ENCODE assay signal across 8 cellular contexts in the genomic region with DNA sequence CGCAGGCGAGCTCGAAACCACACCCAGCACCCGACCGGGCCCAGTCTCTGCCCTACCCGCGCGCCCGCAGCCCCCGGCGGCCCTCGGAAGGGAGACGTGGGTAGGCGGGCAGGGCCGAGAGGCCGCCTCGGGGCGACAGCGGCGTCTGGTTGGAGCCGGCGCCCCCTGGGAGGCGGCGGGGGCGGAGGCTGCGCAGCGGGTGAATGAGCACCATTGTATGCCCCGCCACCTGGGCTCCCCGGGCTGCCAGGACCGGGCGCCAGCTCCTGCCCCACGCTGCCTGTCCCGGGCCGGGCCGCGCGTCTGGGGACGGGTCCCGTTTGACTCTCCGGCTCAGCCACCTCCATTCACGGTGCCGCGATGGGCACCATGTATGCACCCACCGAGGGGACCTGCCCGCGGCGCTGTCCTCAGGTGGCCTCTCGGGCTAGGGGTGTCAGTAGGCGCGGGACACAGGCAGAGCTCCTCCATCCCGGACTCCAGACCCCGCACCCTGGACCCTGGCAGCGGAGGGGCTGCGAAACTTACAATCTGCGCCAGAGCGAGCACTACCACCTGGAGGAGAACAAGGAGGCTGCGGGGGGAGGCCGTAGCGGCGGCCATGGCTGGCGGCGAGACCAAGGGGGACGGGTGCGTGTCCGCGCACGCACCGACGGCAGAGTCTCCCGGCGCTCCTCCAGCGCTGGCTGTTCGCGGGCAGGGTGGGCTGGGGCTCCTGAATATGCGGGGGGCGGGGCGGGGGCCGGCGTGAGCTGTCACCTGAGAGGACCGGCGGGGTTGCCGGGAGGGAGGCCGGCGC. TPM values are rescaled to one million over a fixed set of nuclear protein-coding genes. Genes with fewer than 3 reads are reported as not detected.
A peak's percentile ranks its signal among the peaks of the same experiment; 100 is the strongest.
DNase-seq lines count a peak whose midpoint lies in the region; ATAC-seq, FAIRE-seq and TF ChIP-seq lines count a peak whose summit lies in the region.

A gene (minus strand): TSS at position 692 of the 799 bp plus-strand sequence. CDS start 89 bp downstream, at position 603.

- peak; percentile 55 for DNase-seq in GM12892 (ENCODE audit: insufficient read length)
- peak; percentile 92 for DNase-seq in NCI-H748 treated with DMSO at 0.1 percent for 48 hours (lab: John Stamatoyannopoulos, UW)
- DNase-seq in activated T-cell treated with anti-CD3 and anti-CD28 coated beads, Interleukin-2, amount 50 U/mL, for 72 hours, result peak; percentile 80 to 82
- peak; percentile 7 for DNase-seq in fibroblast of villous mesenchyme (ENCODE audit: low read depth)
- peak; percentile 44 for DNase-seq in neural crest cell (ENCODE audit: low read depth, low spot score)
- peak in 1 of 2 donors; percentile 78 for DNase-seq in suprapubic skin (ENCODE audit: low spot score in 2 of 2)

- H3K4me1 ChIP-seq in suprapubic skin, result peaks cover 28% of the 10 kb centered on the region

- TF ChIP-seq CTCF in fibroblast of villous mesenchyme (IDR thresholded peaks at IDR 0.05; ENCODE audit: insufficient read depth, low read depth, low read length) (no peak), neural crest cell (conservative IDR thresholded peaks at IDR 0.05) (peak; percentile 11), suprapubic skin (IDR thresholded peaks at IDR 0.05) (no peak)

- no peaks in the 10 kb centered on the region for H3K36me3 ChIP-seq in suprapubic skin

- no peaks in the 10 kb centered on the region for H3K9me3 ChIP-seq in suprapubic skin

- no peak for TF ChIP-seq POLR2A in GM12892 (IDR thresholded peaks at IDR 0.05; ENCODE audit: low read depth, low read length)
- TF ChIP-seq POLR2A in suprapubic skin (IDR thresholded peaks at IDR 0.05), result no peak

- no peaks in the 10 kb centered on the region for H3K36me3 Mint-ChIP-seq in activated T-cell treated with anti-CD3 and anti-CD28 coated beads, Interleukin-2, amount 50 U/mL, for 72 hours (ENCODE audit: insufficient read depth in 2 of 2)
- no peaks in the 10 kb centered on the region for H3K36me3 Mint-ChIP-seq in neural crest cell (ENCODE audit: low read depth)

- H3K27ac Mint-ChIP-seq in activated T-cell treated with anti-CD3 and anti-CD28 coated beads, Interleukin-2, amount 50 U/mL, for 72 hours, result no peak within 1 kb of the TSS
- peak within 1 kb of the TSS; percentile 35 for H3K27ac Mint-ChIP-seq in neural crest cell (ENCODE audit: unreplicated experiment)

- FAIRE-seq in GM12892 (lab: Jason Lieb, UNC), result peak; percentile 42

- peaks cover 62% of the 10 kb centered on the region for H3K4me1 Mint-ChIP-seq in activated T-cell treated with anti-CD3 and anti-CD28 coated beads, Interleukin-2, amount 50 U/mL, for 72 hours (ENCODE audit: low read depth)
- H3K4me1 Mint-ChIP-seq in neural crest cell, result peaks cover 31% of the 10 kb centered on the region

- peaks cover 25% of the 10 kb centered on the region for H3K27me3 ChIP-seq in suprapubic skin

- peak; percentile 71 to 74 for ATAC-seq in activated T-cell treated with anti-CD3 and anti-CD28 coated beads, Interleukin-2, amount 50 U/mL, for 72 hours (replicated peaks in 1 of 2)
- ATAC-seq in HG03196 (IDR thresholded peaks at IDR 0.05; ENCODE audit: unreplicated experiment) (no peak), HG03175 (IDR thresholded peaks at IDR 0.05; ENCODE audit: unreplicated experiment) (no peak)

- H3K4me3 Mint-ChIP-seq in activated T-cell treated with anti-CD3 and anti-CD28 coated beads, Interleukin-2, amount 50 U/mL, for 72 hours, result peak within 1 kb of the TSS; percentile 90 to 93
- H3K4me3 Mint-ChIP-seq in neural crest cell, result peak within 1 kb of the TSS; percentile 88

- H3K27me3 Mint-ChIP-seq in activated T-cell treated with anti-CD3 and anti-CD28 coated beads, Interleukin-2, amount 50 U/mL, for 72 hours (ENCODE audit: low read depth), result peaks cover 21% of the 10 kb centered on the region
- peaks cover 50% of the 10 kb centered on the region for H3K27me3 Mint-ChIP-seq in neural crest cell (ENCODE audit: low read depth)

- H3K9me3 Mint-ChIP-seq in activated T-cell treated with anti-CD3 and anti-CD28 coated beads, Interleukin-2, amount 50 U/mL, for 72 hours, result no peaks in the 10 kb centered on the region
- H3K9me3 Mint-ChIP-seq in neural crest cell, result no peaks in the 10 kb centered on the region

- peak within 1 kb of the TSS; percentile 35 for H3K27ac ChIP-seq in suprapubic skin

- TF ChIP-seq EP300 in suprapubic skin (IDR thresholded peaks at IDR 0.05), result no peak

- 3% methylated on average over 31 of the region's 84 CpGs for WGBS in suprapubic skin

- H3K4me3 ChIP-seq in fibroblast of villous mesenchyme (ENCODE audit: low read depth, low read length), result peak within 1 kb of the TSS; percentile 46
- H3K4me3 ChIP-seq in suprapubic skin, result peak within 1 kb of the TSS; percentile 44

RNA-seq across cellular contexts. Expression of the gene that starts here (rescaled TPM):
- polyA plus RNA-seq in GM12892 (2012; ENCODE audit: missing spikeins), result 19.1 TPM
- 10 to 100 TPM; 27.4 to 36.3 TPM for total RNA-seq in activated T-cell treated with anti-CD3 and anti-CD28 coated beads, Interleukin-2, amount 50 U/mL, for 72 hours
- total RNA-seq in fibroblast of villous mesenchyme (0.86 and 1.3 TPM in 2 replicates), neural crest cell (9.0 and 10.2 TPM in 2 replicates), suprapubic skin (1 to 10 TPM; 3.3 to 5.4 (median 3.6) TPM)

Comparison
In these comparisons a context has a peak if more than half of its experiments do, and no peak if none do; other contexts are left out.
1. ATAC-seq: peak in activated T-cell treated with anti-CD3 and anti-CD28 coated beads, Interleukin-2, amount 50 U/mL, for 72 hours (2 of 2); none in HG03196 (single experiment) and HG03175 (single experiment).